In genomic region chr7:24767878-24768569, GRCh38 we compare ENCODE assay signal across 1 cellular context.
TF ChIP-seq lines count a peak whose summit lies in the region.

No MANE protein-coding gene starts in this region.

TF ChIP-seq in Ishikawa, 13 proteins besides CTCF, POLR2A, EP300 and RAD21 (continued from another document):
- no peak for TF ChIP-seq REST (IDR thresholded peaks at IDR 0.05; ENCODE audit: low read depth)
- no peak for TF ChIP-seq CREB1 (IDR thresholded peaks at IDR 0.05; ENCODE audit: low read depth)
- no peak for TF ChIP-seq CEBPB (IDR thresholded peaks at IDR 0.05)
- no peak for TF ChIP-seq ZBTB7A (IDR thresholded peaks at IDR 0.05; ENCODE audit: low read depth)
- no peak for TF ChIP-seq YY1 (IDR thresholded peaks at IDR 0.05; ENCODE audit: low read depth)
- TF ChIP-seq TCF12 (IDR thresholded peaks at IDR 0.05; ENCODE audit: low read depth): no peak
- no peak for TF ChIP-seq USF1 (IDR thresholded peaks at IDR 0.05)
TF ChIP-seq in Ishikawa: peak in this region for 0.
